In genomic region chr15:74768771-74769342, GRCh38 we compare ENCODE assay signal across 8 cellular contexts. TPM values are rescaled to one million over a fixed set of nuclear protein-coding genes. Genes with fewer than 3 reads are reported as not detected.
DNase-seq lines count a peak whose midpoint lies in the region; ATAC-seq and TF ChIP-seq lines count a peak whose summit lies in the region.

No MANE protein-coding gene starts in this region.

- in situ Hi-C loops in astrocyte of the cerebellum (cut with HindIII; ENCODE audit: low sequenced_read_pairs): loop anchor here (5.0 kb wide), 2 partner anchors 137 to 183 kb away; no protein-coding TSS in a partner anchor

- H4K20me1 ChIP-seq in hepatocyte (ENCODE audit: insufficient read depth, poor library complexity, severe bottlenecking): no peaks in the 10 kb centered on the region

- H3K9ac ChIP-seq in skeletal muscle tissue (ENCODE audit: low read depth in 1 of 3, low read length in 3 of 3): peak overlapping the region in 2 of 3 donors; percentile 14 to 45

- peak overlapping the region; percentile 24 for H3K4me3 ChIP-seq in Jurkat, Clone E6-1 (ENCODE audit: low read length)
- no peak overlapping the region for H3K4me3 ChIP-seq in astrocyte of the cerebellum (ENCODE audit: low read depth, low read length)
- H3K4me3 ChIP-seq in hepatocyte: no peak overlapping the region
- H3K4me3 ChIP-seq in skeletal muscle tissue (ENCODE audit: low read length in 3 of 3): no peak overlapping the region

- TF ChIP-seq CTCF in astrocyte of the cerebellum (IDR thresholded peaks at IDR 0.05; ENCODE audit: low read depth, low read length, missing control alignments) (peak; percentile 75), hepatocyte (IDR thresholded peaks at IDR 0.05; ENCODE audit: poor library complexity) (peak; percentile 94)

- H3K36me3 ChIP-seq in hepatocyte (replicated peaks; ENCODE audit: insufficient read depth, low read depth): no peaks in the 10 kb centered on the region
- H3K36me3 ChIP-seq in skeletal muscle tissue (ENCODE audit: control insufficient read depth in 3 of 3, insufficient read depth in 3 of 3, low read length in 3 of 3): no peaks in the 10 kb centered on the region

- DNase-seq in ELF-1 (ENCODE audit: low read depth, low spot score) (peak; percentile 75), SKM-1 (lab: John Stamatoyannopoulos, UW; ENCODE audit: unreplicated experiment) (peak; percentile 35), astrocyte of the cerebellum (ENCODE audit: low read depth) (no peak), hepatocyte (ENCODE audit: low spot score) (peak; percentile 73)
- no peak for DNase-seq in Jurkat, Clone E6-1 (ENCODE audit: low read depth, low spot score)

- H3K9me3 ChIP-seq in hepatocyte (ENCODE audit: low read depth) (no peaks in the 10 kb centered on the region), skeletal muscle tissue (ENCODE audit: control insufficient read depth in 3 of 3, low read length in 3 of 3) (no peaks in the 10 kb centered on the region)

- no peaks in the 10 kb centered on the region for H3K9me2 ChIP-seq in hepatocyte (replicated peaks; ENCODE audit: insufficient read depth)

- 9% methylated on average over 9 of the region's 9 CpGs for WGBS in hepatocyte (ENCODE audit: low lambda C conversion rate, missing lambda C conversion rate)

- no peak overlapping the region for H3K27ac ChIP-seq in hepatocyte
- no peak overlapping the region for H3K27ac ChIP-seq in skeletal muscle tissue (ENCODE audit: low read depth, low read length)

- no peak overlapping the region for H2AFZ ChIP-seq in hepatocyte

- H3K4me1 ChIP-seq in hepatocyte (ENCODE audit: insufficient read depth) (no peaks in the 10 kb centered on the region), skeletal muscle tissue (ENCODE audit: control insufficient read depth in 3 of 3, insufficient read depth in 3 of 3, low read length in 3 of 3) (peaks cover 0 to 14% (median 13%) of the 10 kb centered on the region in 3 donors)

- H3K27me3 ChIP-seq in hepatocyte (no peaks in the 10 kb centered on the region), skeletal muscle tissue (ENCODE audit: control insufficient read depth in 3 of 3, insufficient read depth in 3 of 3, low read length in 3 of 3) (peaks cover 0 to 11% (median 5%) of the 10 kb centered on the region in 3 donors)

- peak overlapping the region; percentile 66 for H3K4me2 ChIP-seq in hepatocyte

- no peak for ATAC-seq in HG02642 (IDR thresholded peaks at IDR 0.05; ENCODE audit: poor library complexity, unreplicated experiment)
- ATAC-seq in GM21526 (IDR thresholded peaks at IDR 0.05; ENCODE audit: low FRiP score, unreplicated experiment): no peak

- no peaks in the 10 kb centered on the region for H3K79me2 ChIP-seq in hepatocyte

RNA-seq across cellular contexts. Expression of gene CSK, which starts 13.0 kb away (rescaled TPM):
- 222 TPM for polyA plus RNA-seq in Jurkat, Clone E6-1 (2012; ENCODE audit: insufficient read depth, insufficient read length)
- total RNA-seq in hepatocyte: 15.8 and 16.9 TPM in 2 replicates
- 19.1 and 21.8 TPM in 2 replicates for polyA plus RNA-seq in hepatocyte
- 13.6 TPM for total RNA-seq in skeletal muscle tissue

RNA-seq across cellular contexts. Expression of gene CYP1A2, which starts 20.2 kb away (rescaled TPM):
- polyA plus RNA-seq in Jurkat, Clone E6-1 (2012; ENCODE audit: insufficient read depth, insufficient read length): not detected
- total RNA-seq in hepatocyte: 0.40 TPM in 1 of 2 replicates, not detected in the other
- 0.17 TPM in 1 of 2 replicates, not detected in the other for polyA plus RNA-seq in hepatocyte
- not detected for total RNA-seq in skeletal muscle tissue

RNA-seq across cellular contexts. Expression of gene CYP1A1, which starts 43.5 kb away (rescaled TPM):
- 0.96 TPM for polyA plus RNA-seq in Jurkat, Clone E6-1 (2012; ENCODE audit: insufficient read depth, insufficient read length)
- total RNA-seq in hepatocyte (17.0 and 23.5 TPM in 2 replicates), skeletal muscle tissue (not detected)
- 19.1 and 22.6 TPM in 2 replicates for polyA plus RNA-seq in hepatocyte

RNA-seq across cellular contexts. Expression of gene LMAN1L, which starts 43.8 kb away (rescaled TPM):
- polyA plus RNA-seq in Jurkat, Clone E6-1 (2012; ENCODE audit: insufficient read depth, insufficient read length): not detected
- not detected in 2 replicates for total RNA-seq in hepatocyte
- not detected in 2 replicates for polyA plus RNA-seq in hepatocyte
- total RNA-seq in skeletal muscle tissue: not detected

RNA-seq across cellular contexts. Expression of gene CPLX3, which starts 57.6 kb away (rescaled TPM):
- not detected for polyA plus RNA-seq in Jurkat, Clone E6-1 (2012; ENCODE audit: insufficient read depth, insufficient read length)
- total RNA-seq in hepatocyte: not detected in 2 replicates
- polyA plus RNA-seq in hepatocyte: 0.10 TPM in 1 of 2 replicates, not detected in the other
- not detected for total RNA-seq in skeletal muscle tissue

Comparison
In these comparisons a context has a peak if more than half of its experiments do, and no peak if none do; other contexts are left out.
1. DNase-seq: peak in ELF-1 (single experiment), SKM-1 (single experiment) and hepatocyte (single experiment); none in Jurkat, Clone E6-1 (single experiment) and astrocyte of the cerebellum (single experiment).
2. RNA of gene CYP1A1, which starts 43.5 kb away (total RNA-seq): 17.0 to 23.5 TPM in hepatocyte; not detected in skeletal muscle tissue (single experiment); every median in the first group is over 10 times any median in the second.